ENCODE assay signal across 12 cellular contexts in genomic region chr7:152706465-152706864, GRCh38. TPM values are rescaled to one million over a fixed set of nuclear protein-coding genes. Genes with fewer than 3 reads are reported as not detected.
DNase-seq lines count a peak whose midpoint lies in the region; ATAC-seq, FAIRE-seq and TF ChIP-seq lines count a peak whose summit lies in the region.
"Had no signal": no experiment of that assay in that cellular context is flagged by ENCODE, and none has a peak within 500 bp of the region (broad histone marks: within the 10 kb centered on the region; RNA-seq: fewer than 3 reads in every experiment).

No MANE protein-coding gene starts in this region.

- no peaks in the 10 kb centered on the region for H3K27me3 ChIP-seq in stomach smooth muscle (ENCODE audit: control insufficient read depth in 1 of 2, insufficient read depth in 2 of 2, low read length in 2 of 2)

- peaks cover 2% of the 10 kb centered on the region for H3K27me3 Mint-ChIP-seq in activated naive CD8-positive, alpha-beta T cell treated with anti-CD3 and anti-CD28 coated beads, Interleukin-2, amount 50 U/mL, for 24 hours
- H3K27me3 Mint-ChIP-seq: activated naive CD8-positive, alpha-beta T cell; dendritic cell treated with granulocyte-macrophage colony-stimulating factor and Interleukin-4, amounts not matched to agents 40 ng/mL and 50 ng/mL, for 4 days had no signal

- no peak for FAIRE-seq in GM19239 (lab: Jason Lieb, UNC)
- FAIRE-seq: RCC 7860 had no signal

- peaks cover 9% of the 10 kb centered on the region for H3K36me3 Mint-ChIP-seq in activated naive CD8-positive, alpha-beta T cell treated with anti-CD3 and anti-CD28 coated beads, Interleukin-2, amount 50 U/mL, for 24 hours (ENCODE audit: low read depth)
- H3K36me3 Mint-ChIP-seq: activated naive CD8-positive, alpha-beta T cell had no signal

- H3K4me1 Mint-ChIP-seq in activated naive CD8-positive, alpha-beta T cell treated with anti-CD3 and anti-CD28 coated beads, Interleukin-2, amount 50 U/mL, for 24 hours = peaks cover 5% of the 10 kb centered on the region

- no peak overlapping the region for H3K4me3 Mint-ChIP-seq in activated naive CD8-positive, alpha-beta T cell treated with anti-CD3 and anti-CD28 coated beads, Interleukin-2, amount 50 U/mL, for 24 hours
- H3K4me3 Mint-ChIP-seq: activated naive CD8-positive, alpha-beta T cell; dendritic cell treated with granulocyte-macrophage colony-stimulating factor and Interleukin-4, amounts not matched to agents 40 ng/mL and 50 ng/mL, for 4 days had no signal

- no peak overlapping the region for H3K27ac Mint-ChIP-seq in activated naive CD8-positive, alpha-beta T cell treated with anti-CD3 and anti-CD28 coated beads, Interleukin-2, amount 50 U/mL, for 24 hours
- H3K27ac Mint-ChIP-seq: activated naive CD8-positive, alpha-beta T cell; dendritic cell treated with granulocyte-macrophage colony-stimulating factor and Interleukin-4, amounts not matched to agents 40 ng/mL and 50 ng/mL, for 4 days had no signal

- H3K4me3 ChIP-seq in epithelial cell of proximal tubule (ENCODE audit: low read depth, low read length) (peak overlapping the region; percentile 41), stomach smooth muscle (ENCODE audit: low read length in 2 of 2) (peak overlapping the region; percentile 27 to 35)
- H3K4me3 ChIP-seq: K562 had no signal

- H3K9ac ChIP-seq in stomach smooth muscle (ENCODE audit: low read length in 2 of 2) = no peak overlapping the region

- no peak overlapping the region for H3K27ac ChIP-seq in stomach smooth muscle (ENCODE audit: low read length)

- no peak for TF ChIP-seq CTCF in epithelial cell of proximal tubule (conservative IDR thresholded peaks at IDR 0.05; ENCODE audit: low read depth, low read length)

- H3K4me1 ChIP-seq in stomach smooth muscle (ENCODE audit: control insufficient read depth, insufficient read depth, low read length) = no peaks in the 10 kb centered on the region

- peaks cover 14% of the 10 kb centered on the region for H3K9me3 Mint-ChIP-seq in activated naive CD8-positive, alpha-beta T cell treated with anti-CD3 and anti-CD28 coated beads, Interleukin-2, amount 50 U/mL, for 24 hours

- peaks cover 0 to 4% of the 10 kb centered on the region in 2 donors for H3K9me3 ChIP-seq in stomach smooth muscle (ENCODE audit: control insufficient read depth in 2 of 2, low read length in 2 of 2)

- DNase-seq in GM19239 (ENCODE audit: insufficient read length, low spot score) (peak; percentile 17), epithelial cell of proximal tubule (ENCODE audit: low read depth) (no peak), NOMO-1 treated with DMSO at 0.1 percent for 48 hours (lab: John Stamatoyannopoulos, UW; ENCODE audit: unreplicated experiment) (no peak), SW 1271 (lab: John Stamatoyannopoulos, UW) (no peak)
- no peak for DNase-seq in activated naive CD8-positive, alpha-beta T cell treated with anti-CD3 and anti-CD28 coated beads, Interleukin-2, amount 50 U/mL, for 24 hours

- no peaks in the 10 kb centered on the region for H3K36me3 ChIP-seq in stomach smooth muscle (ENCODE audit: control insufficient read depth in 2 of 2, insufficient read depth in 2 of 2, low read length in 2 of 2)

- ATAC-seq in HG03280 (IDR thresholded peaks at IDR 0.05; ENCODE audit: unreplicated experiment) = peak; percentile 46
- ATAC-seq in activated naive CD8-positive, alpha-beta T cell treated with anti-CD3 and anti-CD28 coated beads, Interleukin-2, amount 50 U/mL, for 24 hours = no peak
- ATAC-seq: stimulated activated naive CD8-positive, alpha-beta T cell treated with anti-CD3 and anti-CD28 coated beads, Interleukin-15, Interleukin-2, amounts not matched to agents 100 U/mL and 50 U/mL, for 24 hours had no signal

RNA-seq across cellular contexts. Expression of gene XRCC2, which starts 30.5 kb away (rescaled TPM):
- 5.4 and 10.3 TPM in 2 replicates for total RNA-seq in epithelial cell of proximal tubule

RNA-seq across cellular contexts. Expression of gene ACTR3B, which starts 53.1 kb away (rescaled TPM):
- total RNA-seq in epithelial cell of proximal tubule = 1.5 and 2.5 TPM in 2 replicates
